Comparison of ENCODE assay signal across 19 cellular contexts in genomic region chr2:68039317-68039716, GRCh38.
"Had no signal": no experiment of that assay in that cellular context is flagged by ENCODE, and none has a peak within 500 bp of the region (broad histone marks: within the 10 kb centered on the region; RNA-seq: fewer than 3 reads in every experiment).

No MANE protein-coding gene starts in this region.

- H3K36me3 Mint-ChIP-seq: natural killer cell treated with Interleukin-12 subunit alpha and Interleukin-12 subunit beta and Interleukin-15 and Interleukin-18, amount 100 ng/mL, for 72 hours had no signal

- H3K27me3 Mint-ChIP-seq: brain; natural killer cell treated with Interleukin-12 subunit alpha and Interleukin-12 subunit beta and Interleukin-15 and Interleukin-18, amount 100 ng/mL, for 72 hours; progenitor cell of endocrine pancreas; stimulated activated naive CD8-positive, alpha-beta T cell treated with anti-CD3 and anti-CD28 coated beads, Interleukin-15, Interleukin-2, amounts not matched to agents 100 ng/mL and 50 ng/mL, for 24 hours had no signal

- H3K27ac ChIP-seq: heart right ventricle, left ventricle myocardium inferior, spleen, tibial artery had no signal

- H3K9me3 Mint-ChIP-seq: activated T-helper 1 cell treated with anti-CD3 and anti-CD28 coated beads, Interleukin-12 subunit alpha, Interleukin-12 subunit beta, Interleukin-2, Interleukin-4 antibody, amounts not matched to agents 30 ng/mL and 10 ng/mL and 1 ng/mL, durations not matched to agents 14 hours and 24 hours and 36 hours; brain; natural killer cell treated with Interleukin-12 subunit alpha and Interleukin-12 subunit beta and Interleukin-15 and Interleukin-18, amount 100 ng/mL, for 72 hours; stimulated activated naive CD8-positive, alpha-beta T cell treated with anti-CD3 and anti-CD28 coated beads, Interleukin-15, Interleukin-2, amounts not matched to agents 100 ng/mL and 50 ng/mL, for 24 hours had no signal

- H3K4me1 Mint-ChIP-seq: brain had no signal

- H3K4me3 ChIP-seq: heart right ventricle, left ventricle myocardium inferior, spleen, tibial artery had no signal

- ATAC-seq: activated CD8-positive, alpha-beta T cell treated with anti-CD3 and anti-CD28 coated beads, Interleukin-2, amount 10 ng/mL, durations not matched to agents 7 days and 5 days; heart right ventricle; natural killer cell treated with Interleukin-12 subunit alpha and Interleukin-12 subunit beta and Interleukin-15 and Interleukin-18, amount 100 ng/mL, for 72 hours had no signal

- H3K4me3 Mint-ChIP-seq: activated CD8-positive, alpha-beta T cell treated with anti-CD3 and anti-CD28 coated beads, Interleukin-2, amount 10 ng/mL, durations not matched to agents 7 days and 5 days; activated T-helper 1 cell treated with anti-CD3 and anti-CD28 coated beads, Interleukin-12 subunit alpha, Interleukin-12 subunit beta, Interleukin-2, Interleukin-4 antibody, amounts not matched to agents 30 ng/mL and 10 ng/mL and 1 ng/mL, durations not matched to agents 14 hours and 24 hours and 36 hours; brain; natural killer cell treated with Interleukin-12 subunit alpha and Interleukin-12 subunit beta and Interleukin-15 and Interleukin-18, amount 100 ng/mL, for 72 hours; stimulated activated naive CD8-positive, alpha-beta T cell treated with anti-CD3 and anti-CD28 coated beads, Interleukin-15, Interleukin-2, amounts not matched to agents 100 ng/mL and 50 ng/mL, for 24 hours had no signal

- H3K9me3 ChIP-seq: heart right ventricle, left ventricle myocardium inferior, spleen, tibial artery had no signal

- DNase-seq: activated CD4-positive, alpha-beta T cell treated with anti-CD3 and anti-CD28 coated beads for 1 hour; activated CD4-positive, alpha-beta T cell treated with anti-CD3 and anti-CD28 coated beads, Interleukin-2, amount 50 U/mL, for 1 hour; activated CD8-positive, alpha-beta T cell treated with anti-CD3 and anti-CD28 coated beads, Interleukin-2, amount 10 ng/mL, durations not matched to agents 7 days and 5 days; activated gamma-delta T cell; activated naive CD4-positive, alpha-beta T cell treated with anti-CD3 and anti-CD28 coated beads, Interleukin-2, amount 50 U/mL, for 16 hours; aorta; heart right ventricle; kidney; left ventricle myocardium inferior; mammary epithelial cell; midbrain; spleen; stimulated activated CD4-positive, alpha-beta T cell treated with anti-CD3 and anti-CD28 coated beads, Interleukin-4, amount 100 ng/mL, for 1 hour; tibial artery had no signal

- H3K27me3 ChIP-seq: heart right ventricle, spleen, tibial artery had no signal

- H3K27ac Mint-ChIP-seq: activated CD8-positive, alpha-beta T cell treated with anti-CD3 and anti-CD28 coated beads, Interleukin-2, amount 10 ng/mL, durations not matched to agents 7 days and 5 days; activated T-helper 1 cell treated with anti-CD3 and anti-CD28 coated beads, Interleukin-12 subunit alpha, Interleukin-12 subunit beta, Interleukin-2, Interleukin-4 antibody, amounts not matched to agents 30 ng/mL and 10 ng/mL and 1 ng/mL, durations not matched to agents 14 hours and 24 hours and 36 hours; brain; natural killer cell treated with Interleukin-12 subunit alpha and Interleukin-12 subunit beta and Interleukin-15 and Interleukin-18, amount 100 ng/mL, for 72 hours; progenitor cell of endocrine pancreas; stimulated activated naive CD8-positive, alpha-beta T cell treated with anti-CD3 and anti-CD28 coated beads, Interleukin-15, Interleukin-2, amounts not matched to agents 100 ng/mL and 50 ng/mL, for 24 hours had no signal

- H3K4me1 ChIP-seq: heart right ventricle, left ventricle myocardium inferior, spleen, tibial artery had no signal
